ENCODE assay signal across 15 cellular contexts in the genomic region with DNA sequence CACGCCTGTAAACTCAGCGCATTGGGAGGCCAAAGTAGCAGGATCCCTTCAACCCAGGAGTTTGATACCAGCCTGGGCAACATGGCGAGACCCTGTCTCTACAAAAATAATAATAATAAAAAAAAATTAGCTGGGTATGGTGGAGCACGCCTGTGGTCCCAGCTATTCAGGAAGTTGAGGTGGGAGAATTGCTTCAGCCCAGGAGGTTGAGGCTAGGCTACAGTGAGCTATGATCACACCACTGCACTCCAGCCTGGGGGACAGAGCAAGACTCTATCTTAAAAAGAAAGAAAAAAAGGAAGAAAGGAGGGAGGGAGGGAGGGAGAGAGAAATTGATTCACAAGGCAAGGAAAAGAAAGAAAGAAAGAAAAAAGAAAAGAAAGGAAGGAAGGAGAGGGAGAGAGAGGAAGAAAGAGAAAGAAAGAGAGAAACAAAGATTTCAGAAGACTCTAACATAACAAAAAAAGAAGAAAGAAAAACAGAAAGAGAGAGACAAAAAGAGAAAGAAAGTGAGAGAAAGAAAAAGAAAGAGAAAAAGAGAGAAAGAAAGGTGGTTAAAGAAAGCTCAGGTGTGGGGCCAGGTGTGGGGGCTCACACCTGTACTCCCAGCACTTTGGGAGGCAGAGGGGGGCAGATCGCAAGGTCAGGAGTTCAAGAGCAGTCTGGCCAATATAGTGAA. TPM values are rescaled to one million over a fixed set of nuclear protein-coding genes. Genes with fewer than 3 reads are reported as not detected.
DNase-seq lines count a peak whose midpoint lies in the region; ATAC-seq and TF ChIP-seq lines count a peak whose summit lies in the region.
"Had no signal": no experiment of that assay in that cellular context is flagged by ENCODE, and none has a peak within 500 bp of the region (broad histone marks: within the 10 kb centered on the region; RNA-seq: fewer than 3 reads in every experiment).

No MANE protein-coding gene starts in this region.

- H3K4me1 ChIP-seq in Caco-2 = peaks cover 54% of the 10 kb centered on the region
- H3K4me1 ChIP-seq in naive thymus-derived CD4-positive, alpha-beta T cell (ENCODE audit: control insufficient read depth in 2 of 2, insufficient read depth in 2 of 2, low read length in 2 of 2) = peaks cover 0 to 11% of the 10 kb centered on the region in 2 donors

- CTCF ChIA-PET in Caco-2 (lab: Charles Lee) = interaction anchor here (0.7 kb wide), 1 partner anchor 131 kb away, joined by 7 read pairs; no protein-coding TSS in a partner anchor
- CTCF ChIA-PET in naive thymus-derived CD4-positive, alpha-beta T cell (lab: Charles Lee) = interaction anchor here (0.6 kb wide), 2 partner anchors 53 to 78 kb away, joined by 3 read pairs; no protein-coding TSS in a partner anchor

- POLR2A ChIA-PET in Caco-2 (lab: Charles Lee) = no interaction called here
- POLR2A ChIA-PET in naive thymus-derived CD4-positive, alpha-beta T cell (lab: Charles Lee) = interaction anchor here (0.7 to 0.8 kb wide), 2 partner anchors 37 to 755 kb away, joined by 3 read pairs; a partner anchor contains a TSS

- H3K36me3 Mint-ChIP-seq in Caco-2 (ENCODE audit: insufficient read depth, unreplicated experiment) = no peaks in the 10 kb centered on the region
- H3K36me3 Mint-ChIP-seq in activated T-helper 1 cell treated with anti-CD3 and anti-CD28 coated beads, Interleukin-12 subunit alpha, Interleukin-12 subunit beta, Interleukin-2, Interleukin-4 antibody, amounts not matched to agents 30 ng/mL and 10 ng/mL and 1 ng/mL, durations not matched to agents 14 hours and 24 hours and 36 hours (ENCODE audit: low read depth) = no peaks in the 10 kb centered on the region
- H3K36me3 Mint-ChIP-seq in naive thymus-derived CD4-positive, alpha-beta T cell = no peaks in the 10 kb centered on the region
- H3K36me3 Mint-ChIP-seq: CD8-positive, alpha-beta T cell had no signal

- intact Hi-C loops in Caco-2 (cut with micrococcal nuclease; ENCODE audit: unreplicated experiment) = no loop called here
- intact Hi-C loops in activated T-helper 1 cell treated with anti-CD3 and anti-CD28 coated beads, Interleukin-12 subunit alpha, Interleukin-12 subunit beta, Interleukin-2, Interleukin-4 antibody, amounts not matched to agents 30 ng/mL and 10 ng/mL and 1 ng/mL, durations not matched to agents 14 hours and 24 hours and 36 hours (cut with micrococcal nuclease) = no loop called here
- intact Hi-C loops in naive thymus-derived CD4-positive, alpha-beta T cell (cut with micrococcal nuclease) = loop anchor here in 1 of 2 donors (1.0 kb wide), 1 partner anchor 8 kb away; no protein-coding TSS in a partner anchor

- H3K27me3 ChIP-seq in Caco-2 (replicated peaks; ENCODE audit: control insufficient read depth, insufficient read depth, low read length) = no peaks in the 10 kb centered on the region
- no peaks in the 10 kb centered on the region for H3K27me3 ChIP-seq in naive thymus-derived CD4-positive, alpha-beta T cell (ENCODE audit: control insufficient read depth in 2 of 2, insufficient read depth in 2 of 2, low read length in 2 of 2)

- ATAC-seq in naive thymus-derived CD4-positive, alpha-beta T cell = no peak
- no peak for ATAC-seq in HG02938 (IDR thresholded peaks at IDR 0.05; ENCODE audit: unreplicated experiment)
- ATAC-seq: CD8-positive, alpha-beta T cell had no signal

- no TSS peak for BruUV-seq in Caco-2 (replicated peaks; lab: Mats Ljungman, UMichigan)

- no peaks in the 10 kb centered on the region for H3K27me3 Mint-ChIP-seq in Caco-2 (ENCODE audit: insufficient read depth, unreplicated experiment)
- H3K27me3 Mint-ChIP-seq in activated T-helper 1 cell treated with anti-CD3 and anti-CD28 coated beads, Interleukin-12 subunit alpha, Interleukin-12 subunit beta, Interleukin-2, Interleukin-4 antibody, amounts not matched to agents 30 ng/mL and 10 ng/mL and 1 ng/mL, durations not matched to agents 14 hours and 24 hours and 36 hours (ENCODE audit: insufficient read depth) = no peaks in the 10 kb centered on the region
- no peaks in the 10 kb centered on the region for H3K27me3 Mint-ChIP-seq in naive thymus-derived CD4-positive, alpha-beta T cell

- DNase-seq in NOMO-1 treated with DMSO at 0.1 percent for 48 hours (lab: John Stamatoyannopoulos, UW; ENCODE audit: unreplicated experiment) (peak; percentile 28), NOMO-1 treated with dmso at 0.1 percent for 144 hours (lab: John Stamatoyannopoulos, UW; ENCODE audit: unreplicated experiment) (no peak), Caco-2 (no peak), iPS-NIHi11 (ENCODE audit: low spot score) (no peak), NCI-H2171 (lab: John Stamatoyannopoulos, UW) (no peak)
- no peak for DNase-seq in activated T-helper 1 cell treated with anti-CD3 and anti-CD28 coated beads, Interleukin-12 subunit alpha, Interleukin-12 subunit beta, Interleukin-2, Interleukin-4 antibody, amounts not matched to agents 30 ng/mL and 10 ng/mL and 1 ng/mL, durations not matched to agents 14 hours and 24 hours and 36 hours (ENCODE audit: low spot score)
- DNase-seq in naive thymus-derived CD4-positive, alpha-beta T cell = no peak
- DNase-seq: CD8-positive, alpha-beta T cell; NCI-H1694; NCI-H446 treated with DMSO at 0.1 percent for 48 hours; retina; stimulated activated CD4-positive, alpha-beta T cell treated with anti-CD3 and anti-CD28 coated beads, Interleukin-1b, Interleukin-23, amount 100 ng/mL, for 48 hours had no signal

- H3K4me1 Mint-ChIP-seq in Caco-2 (ENCODE audit: low read depth, unreplicated experiment) = peaks cover 25% of the 10 kb centered on the region
- H3K4me1 Mint-ChIP-seq in activated T-helper 1 cell treated with anti-CD3 and anti-CD28 coated beads, Interleukin-12 subunit alpha, Interleukin-12 subunit beta, Interleukin-2, Interleukin-4 antibody, amounts not matched to agents 30 ng/mL and 10 ng/mL and 1 ng/mL, durations not matched to agents 14 hours and 24 hours and 36 hours (ENCODE audit: low read depth) = peaks cover 18% of the 10 kb centered on the region
- H3K4me1 Mint-ChIP-seq in naive thymus-derived CD4-positive, alpha-beta T cell = peaks cover 19 to 39% (median 30%) of the 10 kb centered on the region in 7 donors

- H3K27ac Mint-ChIP-seq in Caco-2 (ENCODE audit: unreplicated experiment) = peak overlapping the region; percentile 69
- peak overlapping the region; percentile 66 for H3K27ac Mint-ChIP-seq in activated T-helper 1 cell treated with anti-CD3 and anti-CD28 coated beads, Interleukin-12 subunit alpha, Interleukin-12 subunit beta, Interleukin-2, Interleukin-4 antibody, amounts not matched to agents 30 ng/mL and 10 ng/mL and 1 ng/mL, durations not matched to agents 14 hours and 24 hours and 36 hours
- peak overlapping the region in 7 of 9 donors; percentile 58 to 81 (median 67) for H3K27ac Mint-ChIP-seq in naive thymus-derived CD4-positive, alpha-beta T cell
- H3K27ac Mint-ChIP-seq: CD8-positive, alpha-beta T cell had no signal

- no peak overlapping the region for H3K4me3 ChIP-seq in Caco-2 (ENCODE audit: low read depth, low read length)
- H3K4me3 ChIP-seq in naive thymus-derived CD4-positive, alpha-beta T cell (ENCODE audit: low read length) = no peak overlapping the region
- H3K4me3 ChIP-seq: thoracic aorta had no signal

- H3K9me3 Mint-ChIP-seq in Caco-2 (ENCODE audit: unreplicated experiment) = no peaks in the 10 kb centered on the region
- no peaks in the 10 kb centered on the region for H3K9me3 Mint-ChIP-seq in activated T-helper 1 cell treated with anti-CD3 and anti-CD28 coated beads, Interleukin-12 subunit alpha, Interleukin-12 subunit beta, Interleukin-2, Interleukin-4 antibody, amounts not matched to agents 30 ng/mL and 10 ng/mL and 1 ng/mL, durations not matched to agents 14 hours and 24 hours and 36 hours
- H3K9me3 Mint-ChIP-seq in naive thymus-derived CD4-positive, alpha-beta T cell = peaks cover 0 to 1% (median 0%) of the 10 kb centered on the region in 11 donors
- H3K9me3 Mint-ChIP-seq: CD8-positive, alpha-beta T cell had no signal

- TF ChIP-seq CTCF in Caco-2 (IDR thresholded peaks at IDR 0.05; ENCODE audit: insufficient read depth in 1 of 2, low read depth in 1 of 2, low read length in 1 of 2, severe bottlenecking in 1 of 2, unreplicated experiment in 1 of 2) = no peak

- H3K9me3 ChIP-seq in Caco-2 = 0 out of 2 replicates have a peak, but pooled peaks cover 9% of the 10 kb centered on the region
- H3K9me3 ChIP-seq in naive thymus-derived CD4-positive, alpha-beta T cell (ENCODE audit: control insufficient read depth in 2 of 3, low read length in 3 of 3) = no peaks in the 10 kb centered on the region
- H3K9me3 ChIP-seq: thoracic aorta had no signal

- H3K36me3 ChIP-seq in Caco-2 (ENCODE audit: control insufficient read depth, insufficient read depth, low read length) = no peaks in the 10 kb centered on the region
- no peaks in the 10 kb centered on the region for H3K36me3 ChIP-seq in naive thymus-derived CD4-positive, alpha-beta T cell (ENCODE audit: control insufficient read depth in 2 of 3, insufficient read depth in 3 of 3, low read length in 3 of 3)
- H3K36me3 ChIP-seq: thoracic aorta had no signal

- no peak overlapping the region for H3K4me3 Mint-ChIP-seq in Caco-2 (ENCODE audit: unreplicated experiment)
- H3K4me3 Mint-ChIP-seq in activated T-helper 1 cell treated with anti-CD3 and anti-CD28 coated beads, Interleukin-12 subunit alpha, Interleukin-12 subunit beta, Interleukin-2, Interleukin-4 antibody, amounts not matched to agents 30 ng/mL and 10 ng/mL and 1 ng/mL, durations not matched to agents 14 hours and 24 hours and 36 hours = no peak overlapping the region
- H3K4me3 Mint-ChIP-seq in naive thymus-derived CD4-positive, alpha-beta T cell = peak overlapping the region in 5 of 10 donors; percentile 4 to 67 (median 52)
- H3K4me3 Mint-ChIP-seq: CD8-positive, alpha-beta T cell had no signal

- H3K27ac ChIP-seq in naive thymus-derived CD4-positive, alpha-beta T cell (ENCODE audit: low read depth, low read length) = no peak overlapping the region
- H3K27ac ChIP-seq: 22Rv1, thoracic aorta had no signal

RNA-seq across cellular contexts. Expression of a gene that starts 37.3 kb away (rescaled TPM):
- total RNA-seq in Caco-2 (2022) = 513 and 539 TPM in 2 replicates
- total RNA-seq in activated T-helper 1 cell treated with anti-CD3 and anti-CD28 coated beads, Interleukin-12 subunit alpha, Interleukin-12 subunit beta, Interleukin-2, Interleukin-4 antibody, amounts not matched to agents 30 ng/mL and 10 ng/mL and 1 ng/mL, durations not matched to agents 14 hours and 24 hours and 36 hours = 618 and 639 TPM in 2 replicates
- 100 to 1,000 TPM; 650 to 900 (median 803) TPM for total RNA-seq in naive thymus-derived CD4-positive, alpha-beta T cell
- polyA plus RNA-seq in naive thymus-derived CD4-positive, alpha-beta T cell = 100 to 1,000 TPM in 1 of 2 donors, 10 to 100 TPM in 1; 95.5 to 501 TPM

RNA-seq across cellular contexts. Expression of a gene that starts 56.4 kb away (rescaled TPM):
- 75.8 and 77.2 TPM in 2 replicates for total RNA-seq in Caco-2 (2022)
- 95.2 and 95.3 TPM in 2 replicates for total RNA-seq in activated T-helper 1 cell treated with anti-CD3 and anti-CD28 coated beads, Interleukin-12 subunit alpha, Interleukin-12 subunit beta, Interleukin-2, Interleukin-4 antibody, amounts not matched to agents 30 ng/mL and 10 ng/mL and 1 ng/mL, durations not matched to agents 14 hours and 24 hours and 36 hours
- total RNA-seq in naive thymus-derived CD4-positive, alpha-beta T cell = 10 to 100 TPM; 35.5 to 69.9 (median 37.7) TPM
- polyA plus RNA-seq in naive thymus-derived CD4-positive, alpha-beta T cell = 100 to 1,000 TPM; 135 to 154 TPM
